Comparison of ENCODE assay signal across 14 cellular contexts in genomic region chr16:67915831-67916723, GRCh38. TPM values are rescaled to one million over a fixed set of nuclear protein-coding genes. Genes with fewer than 3 reads are reported as not detected.
A peak's percentile ranks its signal among the peaks of the same experiment; 100 is the strongest.
DNase-seq lines count a peak whose midpoint lies in the region; ATAC-seq and TF ChIP-seq lines count a peak whose summit lies in the region.
"Had no signal": no experiment of that assay in that cellular context is flagged by ENCODE, and none has a peak within 500 bp of the region (broad histone marks: within the 10 kb centered on the region; RNA-seq: fewer than 3 reads in every experiment).

No MANE protein-coding gene starts in this region.

- TF ChIP-seq EP300 in upper lobe of left lung (IDR thresholded peaks at IDR 0.05): no peak

- peak overlapping the region; percentile 13 for H3K27ac Mint-ChIP-seq in activated naive CD4-positive, alpha-beta T cell treated with anti-CD3 and anti-CD28 coated beads, Interleukin-2, amount 50 U/mL, for 24 hours
- H3K27ac Mint-ChIP-seq in activated CD8-positive, alpha-beta T cell treated with anti-CD3 and anti-CD28 coated beads, Interleukin-2, amount 10 ng/mL, durations not matched to agents 7 days and 5 days: peak overlapping the region; percentile 12

- no peak for DNase-seq in activated naive CD4-positive, alpha-beta T cell treated with anti-CD3 and anti-CD28 coated beads, Interleukin-2, amount 50 U/mL, for 16 hours
- DNase-seq in activated CD8-positive, alpha-beta T cell treated with anti-CD3 and anti-CD28 coated beads, Interleukin-2, amount 10 ng/mL, durations not matched to agents 7 days and 5 days: no peak
- DNase-seq in left lobe of liver (ENCODE audit: low spot score) (peak; percentile 89), thoracic aorta (ENCODE audit: low spot score) (no peak), HEK293T (ENCODE audit: extremely low spot score) (no peak), upper lobe of left lung (no peak), SJCRH30 (no peak)
- DNase-seq: effector memory CD8-positive, alpha-beta T cell; EL; Kasumi-1; ovary; T-cell had no signal

- H3K9me3 Mint-ChIP-seq in activated naive CD4-positive, alpha-beta T cell treated with anti-CD3 and anti-CD28 coated beads, Interleukin-2, amount 50 U/mL, for 24 hours: no peaks in the 10 kb centered on the region
- H3K9me3 Mint-ChIP-seq in activated CD8-positive, alpha-beta T cell treated with anti-CD3 and anti-CD28 coated beads, Interleukin-2, amount 10 ng/mL, durations not matched to agents 7 days and 5 days (ENCODE audit: insufficient read depth): no peaks in the 10 kb centered on the region
- H3K9me3 Mint-ChIP-seq: effector memory CD8-positive, alpha-beta T cell; T-cell had no signal

- no peak for ATAC-seq in activated CD8-positive, alpha-beta T cell treated with anti-CD3 and anti-CD28 coated beads, Interleukin-2, amount 10 ng/mL, durations not matched to agents 7 days and 5 days
- ATAC-seq in left lobe of liver (peak; percentile 84), thoracic aorta (ENCODE audit: insufficient number of reproducible peaks, low FRiP score, low read depth) (no peak), upper lobe of left lung (ENCODE audit: low FRiP score in 2 of 2) (no peak)
- ATAC-seq: effector memory CD8-positive, alpha-beta T cell; T-cell had no signal

- peak overlapping the region; percentile 13 to 35 for H3K27ac ChIP-seq in thoracic aorta
- H3K27ac ChIP-seq in upper lobe of left lung: no peak overlapping the region
- H3K27ac ChIP-seq in SJCRH30: no peak overlapping the region
- H3K27ac ChIP-seq: ovary had no signal

- H3K4me3 Mint-ChIP-seq in activated naive CD4-positive, alpha-beta T cell treated with anti-CD3 and anti-CD28 coated beads, Interleukin-2, amount 50 U/mL, for 24 hours: no peak overlapping the region
- no peak overlapping the region for H3K4me3 Mint-ChIP-seq in activated CD8-positive, alpha-beta T cell treated with anti-CD3 and anti-CD28 coated beads, Interleukin-2, amount 10 ng/mL, durations not matched to agents 7 days and 5 days
- H3K4me3 Mint-ChIP-seq: effector memory CD8-positive, alpha-beta T cell; T-cell had no signal

- H3K4me1 ChIP-seq in thoracic aorta (ENCODE audit: control insufficient read depth in 1 of 2, low read depth in 2 of 2) (peaks cover 18 to 38% of the 10 kb centered on the region in 2 donors), upper lobe of left lung (peaks cover 20 to 31% (median 25%) of the 10 kb centered on the region in 4 donors), SJCRH30 (no peaks in the 10 kb centered on the region)

- TF ChIP-seq POLR2A in upper lobe of left lung (IDR thresholded peaks at IDR 0.05): no peak

- H3K4me3 ChIP-seq in thoracic aorta: no peak overlapping the region
- H3K4me3 ChIP-seq in upper lobe of left lung: no peak overlapping the region
- no peak overlapping the region for H3K4me3 ChIP-seq in SJCRH30
- H3K4me3 ChIP-seq: ovary had no signal

- CTCF ChIA-PET in activated CD8-positive, alpha-beta T cell treated with anti-CD3 and anti-CD28 coated beads, Interleukin-2, amount 10 ng/mL, durations not matched to agents 7 days and 5 days (lab: Charles Lee): interaction anchor here (1.2 kb wide), 1 partner anchor 12 kb away, joined by 5 read pairs; no protein-coding TSS in a partner anchor
- CTCF ChIA-PET in HEK293T (lab: Yijun Ruan, JAX): no interaction called here

- POLR2A ChIA-PET in activated CD8-positive, alpha-beta T cell treated with anti-CD3 and anti-CD28 coated beads, Interleukin-2, amount 10 ng/mL, durations not matched to agents 7 days and 5 days (lab: Charles Lee): interaction anchor here (0.6 to 1.0 kb wide), 2 partner anchors 18 to 55 kb away, joined by 3 read pairs; no protein-coding TSS in a partner anchor
- POLR2A ChIA-PET in HEK293T (lab: Yijun Ruan, JAX): no interaction called here

- peaks cover 38% of the 10 kb centered on the region for H3K4me1 Mint-ChIP-seq in activated naive CD4-positive, alpha-beta T cell treated with anti-CD3 and anti-CD28 coated beads, Interleukin-2, amount 50 U/mL, for 24 hours
- H3K4me1 Mint-ChIP-seq in activated CD8-positive, alpha-beta T cell treated with anti-CD3 and anti-CD28 coated beads, Interleukin-2, amount 10 ng/mL, durations not matched to agents 7 days and 5 days (ENCODE audit: low read depth): peaks cover 16% of the 10 kb centered on the region

- WGBS in upper lobe of left lung, 2 donors: 80 to 81% methylated on average over 7 of the region's 7 CpGs

- H3K36me3 Mint-ChIP-seq in activated naive CD4-positive, alpha-beta T cell treated with anti-CD3 and anti-CD28 coated beads, Interleukin-2, amount 50 U/mL, for 24 hours: peaks cover 2% of the 10 kb centered on the region
- peaks cover 5% of the 10 kb centered on the region for H3K36me3 Mint-ChIP-seq in activated CD8-positive, alpha-beta T cell treated with anti-CD3 and anti-CD28 coated beads, Interleukin-2, amount 10 ng/mL, durations not matched to agents 7 days and 5 days (ENCODE audit: low read depth)

- H3K27me3 Mint-ChIP-seq in activated naive CD4-positive, alpha-beta T cell treated with anti-CD3 and anti-CD28 coated beads, Interleukin-2, amount 50 U/mL, for 24 hours: no peaks in the 10 kb centered on the region
- H3K27me3 Mint-ChIP-seq in activated CD8-positive, alpha-beta T cell treated with anti-CD3 and anti-CD28 coated beads, Interleukin-2, amount 10 ng/mL, durations not matched to agents 7 days and 5 days (ENCODE audit: low read depth): no peaks in the 10 kb centered on the region
- H3K27me3 Mint-ChIP-seq: effector memory CD8-positive, alpha-beta T cell; T-cell had no signal

- TF ChIP-seq CTCF in thoracic aorta (IDR thresholded peaks at IDR 0.05): no peak
- TF ChIP-seq CTCF in upper lobe of left lung (IDR thresholded peaks at IDR 0.05): no peak

- no peaks in the 10 kb centered on the region for H3K36me3 ChIP-seq in thoracic aorta
- peaks cover 0 to 31% (median 11%) of the 10 kb centered on the region in 4 donors for H3K36me3 ChIP-seq in upper lobe of left lung
- H3K36me3 ChIP-seq in SJCRH30: no peaks in the 10 kb centered on the region
- H3K36me3 ChIP-seq: ovary had no signal

- no peaks in the 10 kb centered on the region for H3K27me3 ChIP-seq in thoracic aorta (replicated peaks; ENCODE audit: insufficient read depth)
- H3K27me3 ChIP-seq in upper lobe of left lung: no peaks in the 10 kb centered on the region
- no peaks in the 10 kb centered on the region for H3K27me3 ChIP-seq in SJCRH30
- H3K27me3 ChIP-seq: ovary had no signal

- no peaks in the 10 kb centered on the region for H3K9me3 ChIP-seq in thoracic aorta
- H3K9me3 ChIP-seq in upper lobe of left lung: no peaks in the 10 kb centered on the region
- H3K9me3 ChIP-seq in SJCRH30 (replicated peaks): no peaks in the 10 kb centered on the region
- H3K9me3 ChIP-seq: ovary had no signal

TF ChIP-seq in HEK293T, 16 proteins besides CTCF, POLR2A, EP300 and RAD21 (continues in another document):
- TF ChIP-seq HDGF (IDR thresholded peaks at IDR 0.05; ENCODE audit: borderline replicate concordance): no peak
- no peak for TF ChIP-seq FOXM1 (IDR thresholded peaks at IDR 0.05; ENCODE audit: borderline replicate concordance)
- TF ChIP-seq CTBP1 (IDR thresholded peaks at IDR 0.05; ENCODE audit: borderline replicate concordance): no peak
- no peak for TF ChIP-seq ARNT (IDR thresholded peaks at IDR 0.05)
- no peak for TF ChIP-seq SP1 (IDR thresholded peaks at IDR 0.05)
- no peak for TF ChIP-seq FOXA1 (IDR thresholded peaks at IDR 0.05)
- TF ChIP-seq ELF4 (IDR thresholded peaks at IDR 0.05): no peak
- no peak for TF ChIP-seq SUZ12 (IDR thresholded peaks at IDR 0.05)
- TF ChIP-seq BHLHE40 (IDR thresholded peaks at IDR 0.05; ENCODE audit: borderline replicate concordance): no peak
- TF ChIP-seq NFRKB (IDR thresholded peaks at IDR 0.05): no peak
- TF ChIP-seq LEF1 (IDR thresholded peaks at IDR 0.05; ENCODE audit: borderline replicate concordance): no peak
- no peak for TF ChIP-seq FOXK2 (IDR thresholded peaks at IDR 0.05)
- no peak for TF ChIP-seq L3MBTL2 (conservative IDR thresholded peaks at IDR 0.05)
- TF ChIP-seq ZNF384 (IDR thresholded peaks at IDR 0.05): no peak
- TF ChIP-seq TARDBP (IDR thresholded peaks at IDR 0.05): no peak

RNA-seq across cellular contexts. Expression of gene CTRL, which starts 15.6 kb away (rescaled TPM):
- 1 to 10 TPM; 5.5 TPM for total RNA-seq in activated CD8-positive, alpha-beta T cell treated with anti-CD3 and anti-CD28 coated beads, Interleukin-2, amount 10 ng/mL, durations not matched to agents 7 days and 5 days
- 0.73 TPM for total RNA-seq in left lobe of liver
- total RNA-seq in thoracic aorta: 1 to 10 TPM in 1 of 2 donors, under 1 TPM in 1; 0.54 to 2.5 TPM
- 1 to 10 TPM; 1.6 to 4.2 (median 2.4) TPM for total RNA-seq in upper lobe of left lung
- 0.99 and 1.7 TPM in 2 replicates for total RNA-seq in SJCRH30 (2014; rRNA removed; shearing (Covaris generic))

RNA-seq across cellular contexts. Expression of gene PSMB10, which starts 20.6 kb away (rescaled TPM):
- 100 to 1,000 TPM; 257 to 275 TPM for total RNA-seq in activated CD8-positive, alpha-beta T cell treated with anti-CD3 and anti-CD28 coated beads, Interleukin-2, amount 10 ng/mL, durations not matched to agents 7 days and 5 days
- total RNA-seq in left lobe of liver (21.7 TPM), thoracic aorta (10 to 100 TPM; 19.8 to 52.7 TPM), upper lobe of left lung (100 to 1,000 TPM in 1 of 6 donors, 10 to 100 TPM in 5; 48.2 to 106 (median 60.6) TPM)
- total RNA-seq in SJCRH30 (2014; rRNA removed; shearing (Covaris generic)): 7.4 and 7.6 TPM in 2 replicates

RNA-seq across cellular contexts. Expression of gene PSKH1, which starts 23.0 kb away (rescaled TPM):
- 10 to 100 TPM; 20.0 to 22.8 TPM for total RNA-seq in activated CD8-positive, alpha-beta T cell treated with anti-CD3 and anti-CD28 coated beads, Interleukin-2, amount 10 ng/mL, durations not matched to agents 7 days and 5 days
- 18.2 TPM for total RNA-seq in left lobe of liver
- 10 to 100 TPM; 24.1 to 36.0 TPM for total RNA-seq in thoracic aorta
- total RNA-seq in upper lobe of left lung: 10 to 100 TPM; 21.9 to 36.5 (median 31.5) TPM
- total RNA-seq in SJCRH30 (2014; rRNA removed; shearing (Covaris generic)): 5.6 and 6.1 TPM in 2 replicates

RNA-seq across cellular contexts. Expression of gene LCAT, which starts 27.8 kb away (rescaled TPM):
- total RNA-seq in activated CD8-positive, alpha-beta T cell treated with anti-CD3 and anti-CD28 coated beads, Interleukin-2, amount 10 ng/mL, durations not matched to agents 7 days and 5 days: 10 to 100 TPM; 22.4 to 23.1 TPM
- total RNA-seq in left lobe of liver (172 TPM), thoracic aorta (10 to 100 TPM; 28.1 to 46.6 TPM), upper lobe of left lung (100 to 1,000 TPM in 1 of 6 donors, 10 to 100 TPM in 5; 21.9 to 117 (median 26.1) TPM)
- total RNA-seq in SJCRH30 (2014; rRNA removed; shearing (Covaris generic)): 2.3 and 4.5 TPM in 2 replicates

RNA-seq across cellular contexts. Expression of gene NRN1L, which starts 31.4 kb away (rescaled TPM):
- 1 to 10 TPM; 1.2 to 1.4 TPM for total RNA-seq in activated CD8-positive, alpha-beta T cell treated with anti-CD3 and anti-CD28 coated beads, Interleukin-2, amount 10 ng/mL, durations not matched to agents 7 days and 5 days
- total RNA-seq in left lobe of liver (0.88 TPM), thoracic aorta (not detected), upper lobe of left lung (1 to 10 TPM in 5 of 6 donors, not detected in 1; 1.6 to 4.2 (median 2.3) TPM)
- total RNA-seq in SJCRH30 (2014; rRNA removed; shearing (Covaris generic)): not detected in 2 replicates
- total RNA-seq: lung microvascular endothelial cell had no signal

Comparison
In these comparisons a context has a peak if more than half of its experiments do, and no peak if none do; other contexts are left out.
1. H3K27ac ChIP-seq: peak in thoracic aorta (2 of 2); none in upper lobe of left lung (0 of 4) and SJCRH30 (single experiment).